23 cellular contexts compared by ENCODE assay signal in genomic region chr17:64630309-64631223, GRCh38. TPM values are rescaled to one million over a fixed set of nuclear protein-coding genes. Genes with fewer than 3 reads are reported as not detected.
DNase-seq lines count a peak whose midpoint lies in the region; ATAC-seq and TF ChIP-seq lines count a peak whose summit lies in the region.
"Had no signal": no experiment of that assay in that cellular context is flagged by ENCODE, and none has a peak within 500 bp of the region (broad histone marks: within the 10 kb centered on the region; RNA-seq: fewer than 3 reads in every experiment).

No MANE protein-coding gene starts in this region.

- H3K4me2 ChIP-seq in GM23248 (ENCODE audit: unreplicated experiment) (no peak overlapping the region), IMR-90 (ENCODE audit: low read depth, low read length) (no peak overlapping the region; the same call in 1 of the 2 replicates)

- peaks cover 17% of the 10 kb centered on the region for H3K9me1 ChIP-seq in IMR-90 (ENCODE audit: insufficient read depth, low read length)

- H3K56ac ChIP-seq in IMR-90 (ENCODE audit: extremely low read depth, insufficient read depth, low read length) = no peak overlapping the region

- no peak overlapping the region for H2BK5ac ChIP-seq in IMR-90 (ENCODE audit: low read depth, low read length, poor library complexity, severe bottlenecking)

- peaks cover 0 to 31% of the 10 kb centered on the region in 2 experiments; a peak in 2 of 4 replicates for H3K79me1 ChIP-seq in IMR-90 (ENCODE audit: low read depth in 1 of 2, low read length in 2 of 2)

- H3K36me3 ChIP-seq in GM23248 (ENCODE audit: low read depth) (peaks cover 19% of the 10 kb centered on the region), IMR-90 (ENCODE audit: control insufficient read depth, insufficient read depth, low read length) (peaks cover 13% of the 10 kb centered on the region), neutrophil (no peaks in the 10 kb centered on the region)
- H3K36me3 ChIP-seq: prostate gland, transverse colon had no signal

- peaks cover 100% of the 10 kb centered on the region for H3K79me2 ChIP-seq in GM23248 (ENCODE audit: insufficient read depth)

- POLR2A ChIA-PET in IMR-90 (lab: Charles Lee; ENCODE audit: unreplicated experiment) = no interaction called here

- H2AK5ac ChIP-seq in IMR-90 (ENCODE audit: low read depth, low read length) = no peak overlapping the region

- H3K9me2 ChIP-seq in GM23248 (ENCODE audit: insufficient read depth) = no peaks in the 10 kb centered on the region

- peaks cover 93% of the 10 kb centered on the region for H3F3A ChIP-seq in GM23248 (ENCODE audit: insufficient read depth)

- TF ChIP-seq POLR2A in IMR-90 (IDR thresholded peaks at IDR 0.05; ENCODE audit: low read depth, low read length) = no peak

- no peaks in the 10 kb centered on the region for H3K9me3 ChIP-seq in GM23248 (ENCODE audit: low read depth)
- H3K9me3 ChIP-seq in IMR-90 (ENCODE audit: control insufficient read depth, insufficient read depth, low read length) = no peaks in the 10 kb centered on the region
- no peaks in the 10 kb centered on the region for H3K9me3 ChIP-seq in neutrophil
- H3K9me3 ChIP-seq: prostate gland, transverse colon had no signal

- CTCF ChIA-PET in IMR-90 (lab: Yijun Ruan, JAX) = no interaction called here

- no peak overlapping the region for H4K8ac ChIP-seq in IMR-90 (ENCODE audit: low read depth in 2 of 2, low read length in 2 of 2)

- no peak overlapping the region for H3K9ac ChIP-seq in GM23248
- no peak overlapping the region for H3K9ac ChIP-seq in IMR-90 (ENCODE audit: low read depth, low read length)

- H3K27me3 ChIP-seq in GM23248 (replicated peaks; ENCODE audit: insufficient read depth) (no peaks in the 10 kb centered on the region), IMR-90 (ENCODE audit: control insufficient read depth, insufficient read depth, low read length) (no peaks in the 10 kb centered on the region), neutrophil (no peaks in the 10 kb centered on the region)
- H3K27me3 ChIP-seq: transverse colon had no signal

- H4K20me1 ChIP-seq in GM23248 (ENCODE audit: insufficient read depth) = peaks cover 59% of the 10 kb centered on the region
- H4K20me1 ChIP-seq in IMR-90 (ENCODE audit: insufficient read depth, low read length) = peaks cover 100% of the 10 kb centered on the region

- H2BK120ac ChIP-seq in IMR-90 (ENCODE audit: low read depth, low read length) = no peak overlapping the region

- H3K27ac ChIP-seq in GM23248 (peak overlapping the region; percentile 8; the same call in 1 of the 2 replicates), IMR-90 (ENCODE audit: insufficient read depth, low read length) (no peak overlapping the region; the same call in 1 of the 2 replicates), VCaP (peak overlapping the region; percentile 38), neutrophil (peak overlapping the region; percentile 65)
- H3K27ac ChIP-seq: prostate gland, transverse colon had no signal

- peak overlapping the region; percentile 52; the same call in 1 of the 2 replicates for H3K23ac ChIP-seq in IMR-90 (ENCODE audit: low read depth, low read length)

- WGBS in GM23248 (ENCODE audit: low coverage in 1 of 2, low lambda C conversion rate in 2 of 2, missing lambda C conversion rate in 2 of 2), 2 experiments = 96 to 99% methylated on average over 5 to 6 of the region's 6 CpGs
- WGBS in IMR-90 (ENCODE audit: extremely low coverage in 2 of 2, insufficient read length in 1 of 2), 2 experiments = no CpG with 5 or more reads among the region's 6 CpGs

- dilution Hi-C loops in IMR-90 (cut with HindIII; ENCODE audit: low sequenced_read_pairs, unreplicated experiment) = no loop called here

- intact Hi-C loops in IMR-90 (cut with micrococcal nuclease) = no loop called here

- H3K27ac Mint-ChIP-seq in glutamatergic neuron (ENCODE audit: unreplicated experiment) = no peak overlapping the region
- H3K27ac Mint-ChIP-seq: activated CD4-positive, alpha-beta memory T cell treated with anti-CD3 and anti-CD28 coated beads for 36 hours; activated naive CD8-positive, alpha-beta T cell treated with anti-CD3 and anti-CD28 coated beads for 36 hours had no signal

- H3K4me1 ChIP-seq in GM23248 (ENCODE audit: insufficient read depth) (peaks cover 94% of the 10 kb centered on the region), IMR-90 (ENCODE audit: control insufficient read depth, insufficient read depth, low read length) (peaks cover 24% of the 10 kb centered on the region), neutrophil (ENCODE audit: control insufficient read depth in 1 of 2, insufficient read depth in 1 of 2, low read depth in 1 of 2, low read length in 1 of 2) (peaks cover 30 to 53% of the 10 kb centered on the region in 2 experiments)

- H2BK20ac ChIP-seq in IMR-90 (ENCODE audit: low read depth, low read length) = no peak overlapping the region

- no peak overlapping the region for H2BK15ac ChIP-seq in IMR-90 (ENCODE audit: low read depth, low read length)

- no peak overlapping the region for H2AFZ ChIP-seq in GM23248
- no peak overlapping the region for H2AFZ ChIP-seq in IMR-90 (replicated peaks; ENCODE audit: low read length, poor library complexity)

- no peaks in the 10 kb centered on the region for H3K9me3 Mint-ChIP-seq in glutamatergic neuron (ENCODE audit: unreplicated experiment)
- H3K9me3 Mint-ChIP-seq: activated CD4-positive, alpha-beta memory T cell treated with anti-CD3 and anti-CD28 coated beads for 36 hours; effector memory CD8-positive, alpha-beta T cell; naive thymus-derived CD8-positive, alpha-beta T cell had no signal

- TF ChIP-seq RAD21 in IMR-90 (IDR thresholded peaks at IDR 0.05; ENCODE audit: low read length) = no peak

- no peak overlapping the region for H4K5ac ChIP-seq in IMR-90 (ENCODE audit: low read depth, low read length)

- no peaks in the 10 kb centered on the region for H3K36me3 Mint-ChIP-seq in glutamatergic neuron (ENCODE audit: unreplicated experiment)
- H3K36me3 Mint-ChIP-seq: activated CD4-positive, alpha-beta memory T cell treated with anti-CD3 and anti-CD28 coated beads for 36 hours had no signal

- H3K4me3 ChIP-seq in GM23248 (no peak overlapping the region), IMR-90 (ENCODE audit: insufficient read depth, low read depth, low read length) (no peak overlapping the region), neutrophil (ENCODE audit: low read depth in 1 of 2, low read length in 1 of 2) (no peak overlapping the region)
- H3K4me3 ChIP-seq: prostate gland, transverse colon had no signal

- no peaks in the 10 kb centered on the region for H3K27me3 Mint-ChIP-seq in glutamatergic neuron (ENCODE audit: unreplicated experiment)
- H3K27me3 Mint-ChIP-seq: activated CD4-positive, alpha-beta memory T cell treated with anti-CD3 and anti-CD28 coated beads for 36 hours; activated naive CD8-positive, alpha-beta T cell treated with anti-CD3 and anti-CD28 coated beads for 36 hours; effector memory CD8-positive, alpha-beta T cell; naive thymus-derived CD8-positive, alpha-beta T cell had no signal

- H3K4me1 Mint-ChIP-seq in glutamatergic neuron (ENCODE audit: low read depth, unreplicated experiment) = no peaks in the 10 kb centered on the region

- no TSS peak for BruUV-seq in IMR-90 (replicated peaks; lab: Mats Ljungman, UMichigan)

- ATAC-seq in IMR-90 (ENCODE audit: low read depth) = no peak
- ATAC-seq in GM18870 (IDR thresholded peaks at IDR 0.05; ENCODE audit: unreplicated experiment) = no peak
- ATAC-seq: activated T-cell treated with anti-CD3 and anti-CD28 coated beads, Interleukin-2, amount 50 U/mL, for 4 hours; effector memory CD8-positive, alpha-beta T cell; naive thymus-derived CD8-positive, alpha-beta T cell; stimulated activated naive CD8-positive, alpha-beta T cell treated with anti-CD3 and anti-CD28 coated beads, Interleukin-15, Interleukin-2, amounts not matched to agents 100 U/mL and 50 U/mL, for 24 hours had no signal

- no peak overlapping the region for H2AK9ac ChIP-seq in IMR-90 (replicated peaks; ENCODE audit: low read depth, low read length, poor library complexity)

- no peak overlapping the region for H3K4me3 Mint-ChIP-seq in glutamatergic neuron (ENCODE audit: unreplicated experiment)
- H3K4me3 Mint-ChIP-seq: activated CD4-positive, alpha-beta memory T cell treated with anti-CD3 and anti-CD28 coated beads for 36 hours; activated naive CD8-positive, alpha-beta T cell treated with anti-CD3 and anti-CD28 coated beads for 36 hours; activated T-cell treated with anti-CD3 and anti-CD28 coated beads, Interleukin-2, amount 50 U/mL, for 4 hours had no signal

- in situ Hi-C loops in GM23248 (cut with MboI) (no loop called here), IMR-90 (cut with MboI; ENCODE audit: low sequenced_read_pairs) (loop anchor here (25.0 kb wide), 1 partner anchor 318 kb away; no protein-coding TSS in a partner anchor)

- H3K4ac ChIP-seq in IMR-90 (ENCODE audit: low read depth, low read length) = no peak overlapping the region

- no peak for DNase-seq in GM23248
- DNase-seq in IMR-90 = no peak
- DNase-seq in glutamatergic neuron = no peak
- DNase-seq in occipital lobe (lab: John Stamatoyannopoulos, UW) = no peak
- DNase-seq: activated CD4-positive, alpha-beta memory T cell treated with anti-CD3 and anti-CD28 coated beads for 36 hours; activated naive CD8-positive, alpha-beta T cell treated with anti-CD3 and anti-CD28 coated beads for 36 hours; activated T-cell treated with anti-CD3 and anti-CD28 coated beads, Interleukin-2, amount 50 U/mL, for 4 hours; DND-41; effector memory CD8-positive, alpha-beta T cell; Kasumi-1; kidney; mammary epithelial cell; naive thymus-derived CD8-positive, alpha-beta T cell; NCI-H1417 treated with DMSO at 0.1 percent for 48 hours; NCI-H526 treated with DMSO at 0.1 percent for 48 hours; Right ventricle myocardium superior; stimulated activated CD4-positive, alpha-beta T cell treated with anti-CD3 and anti-CD28 coated beads, Interleukin-2, amount 100 ng/mL, for 24 hours; stimulated activated naive CD8-positive, alpha-beta T cell treated with anti-CD3 and anti-CD28 coated beads, Interleukin-15, Interleukin-2, amounts not matched to agents 100 U/mL and 50 U/mL, for 24 hours; transverse colon had no signal

- no peak overlapping the region for H3K18ac ChIP-seq in IMR-90 (ENCODE audit: low read depth, low read length)

- no peak overlapping the region for H3K14ac ChIP-seq in IMR-90 (replicated peaks; ENCODE audit: low read depth, low read length)

- TF ChIP-seq CTCF in IMR-90 (conservative IDR thresholded peaks at IDR 0.05; ENCODE audit: low read depth, low read length) = no peak
- TF ChIP-seq CTCF in VCaP (conservative IDR thresholded peaks at IDR 0.05) = no peak
- TF ChIP-seq CTCF in neutrophil (IDR thresholded peaks at IDR 0.05) = no peak
- TF ChIP-seq CTCF in glutamatergic neuron (IDR thresholded peaks at IDR 0.05; ENCODE audit: partially characterized antibody, unreplicated experiment) = no peak

- H4K91ac ChIP-seq in IMR-90 (ENCODE audit: insufficient read depth, low read depth, low read length) = no peak overlapping the region

RNA-seq across cellular contexts. Expression of gene SMURF2, which starts 31.5 kb away (rescaled TPM):
- total RNA-seq in GM23248 (2014; rRNA removed; shearing (Covaris generic)) = 157 and 159 TPM in 2 replicates
- polyA plus RNA-seq in GM23248 (2016; fragmentation: Nextera tagmentation; extraction: Ambion mirVana) = 50.8 and 54.3 TPM in 2 replicates
- total RNA-seq in IMR-90 (2012; rRNA removed) = 736 and 774 TPM in 2 replicates
- polyA plus RNA-seq in IMR-90 (2012; rRNA removed) = 119 and 131 TPM in 2 replicates
- polyA plus RNA-seq in IMR-90 (2012; cell fraction: cytosol; rRNA removed) = 23.6 and 30.3 TPM in 2 replicates
- 34.4 and 346 TPM in 2 replicates for polyA plus RNA-seq in IMR-90 (2012; cell fraction: nucleus; rRNA removed; ENCODE audit: low replicate concordance)
- total RNA-seq in glutamatergic neuron (ENCODE audit: unreplicated experiment) = 33.3 TPM
- total RNA-seq in occipital lobe = 78.5 TPM
